ENCODE assay signal across 2 cellular contexts in the genomic region with DNA sequence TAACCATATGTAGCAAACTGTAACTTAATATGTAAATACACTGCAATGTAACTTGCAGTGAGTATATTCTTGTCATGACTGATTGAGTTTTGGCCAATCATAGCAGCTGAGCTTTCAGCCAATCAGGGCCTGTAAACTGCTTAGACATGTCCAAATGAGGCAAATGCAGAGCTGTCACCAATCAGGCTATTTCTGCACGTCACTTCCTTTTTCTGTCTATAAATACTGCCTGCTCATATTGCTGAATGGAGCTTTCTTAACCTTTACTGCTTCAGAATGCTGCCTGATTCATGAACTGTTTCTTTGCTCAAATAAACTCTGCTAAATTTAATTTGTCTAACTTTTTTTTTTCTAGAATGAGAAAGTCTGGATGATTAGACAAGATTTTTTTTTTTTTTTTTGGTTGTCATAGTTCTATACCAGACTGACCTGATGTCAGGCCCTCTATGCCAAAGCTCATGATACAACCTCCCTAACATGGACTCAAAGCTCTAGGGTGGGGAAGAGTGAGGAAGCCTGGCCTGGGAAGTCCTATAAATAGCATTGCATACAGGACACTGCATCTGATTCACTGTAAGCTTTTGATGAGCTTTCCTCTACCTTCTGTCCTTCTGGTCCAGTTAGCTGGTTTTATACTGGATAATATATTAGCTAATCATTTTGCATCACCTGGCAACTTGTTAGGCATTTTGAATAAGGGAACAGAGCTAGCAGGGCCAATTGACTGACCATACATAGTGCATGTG.
A peak's percentile ranks its signal among the peaks of the same experiment; 100 is the strongest.
TF ChIP-seq lines count a peak whose summit lies in the region.

No MANE protein-coding gene starts in this region.

TF ChIP-seq in IMR-90, 13 proteins besides CTCF, POLR2A, EP300 and RAD21:
- TF ChIP-seq CHD1 (IDR thresholded peaks at IDR 0.05; ENCODE audit: low read depth, low read length) (no peak), MAFK (IDR thresholded peaks at IDR 0.05; ENCODE audit: low read depth, low read length) (no peak), CEBPB (IDR thresholded peaks at IDR 0.05; ENCODE audit: low read depth, low read length) (no peak), MAZ (IDR thresholded peaks at IDR 0.05; ENCODE audit: borderline replicate concordance, low read depth, low read length) (no peak)

TF ChIP-seq in GM12878, 131 proteins besides CTCF, POLR2A, EP300 and RAD21:
- TF ChIP-seq NRF1 (conservative IDR thresholded peaks at IDR 0.05; ENCODE audit: low read depth, low read length) (no peak), PKNOX1 (IDR thresholded peaks at IDR 0.05) (peak; percentile 49; the same call in 1 of the 2 replicates), SPI1 (IDR thresholded peaks at IDR 0.05; ENCODE audit: borderline replicate concordance, insufficient read depth, low read depth, low read length) (0 out of 2 replicates have a peak, but pooled peaks have one; percentile 7), SREBF2 (IDR thresholded peaks at IDR 0.05; ENCODE audit: low read length) (no peak), SMAD5 (IDR thresholded peaks at IDR 0.05; ENCODE audit: low read depth) (no peak), SRF (IDR thresholded peaks at IDR 0.05; ENCODE audit: low read depth in 2 of 2, low read length in 2 of 2) (peak; percentile 17 to 82; a peak in 2 of 4 replicates)
